ENCODE assay signal across 8 cellular contexts in genomic region chr10:132186488-132187413, GRCh38. TPM values are rescaled to one million over a fixed set of nuclear protein-coding genes. Genes with fewer than 3 reads are reported as not detected.
DNase-seq lines count a peak whose midpoint lies in the region; ATAC-seq and TF ChIP-seq lines count a peak whose summit lies in the region.

DPYSL4 (plus strand) TSS chr10:132186948; CDS start chr10:132187064, 116 bp downstream.

- H3K14ac ChIP-seq in mesenchymal stem cell (ENCODE audit: low read length in 2 of 2), result no peak within 1 kb of the TSS

- H3K23ac ChIP-seq in mesenchymal stem cell (ENCODE audit: low read length in 2 of 2), result peak within 1 kb of the TSS in 1 of 2 experiments; percentile 78

- H2BK5ac ChIP-seq in mesenchymal stem cell (ENCODE audit: low read depth, low read length, poor library complexity, severe bottlenecking), result no peak within 1 kb of the TSS

- DNase-seq in T-helper 1 cell (peak in 3 of 5 donors; percentile 6 to 39 (median 19)), dorsolateral prefrontal cortex (peak in 1 of 10 donors; percentile 41), mesenchymal stem cell (no peak), testis (peak; percentile 35), NCI-H524 treated with DMSO at 0.1 percent for 48 hours (lab: John Stamatoyannopoulos, UW) (no peak), DMS79 treated with DMSO at 0.1 percent for 48 hours (lab: John Stamatoyannopoulos, UW) (no peak), Kasumi-1 (lab: John Stamatoyannopoulos, UW) (no peak)

- no peak for TF ChIP-seq POLR2A in testis (IDR thresholded peaks at IDR 0.05)

- H3K18ac ChIP-seq in mesenchymal stem cell (ENCODE audit: low read depth in 1 of 2, low read length in 2 of 2), result no peak within 1 kb of the TSS

- H3K9ac ChIP-seq in mesenchymal stem cell (ENCODE audit: low read length), result peak within 1 kb of the TSS; percentile 72

- H2BK120ac ChIP-seq in mesenchymal stem cell (ENCODE audit: low read depth, low read length), result no peak within 1 kb of the TSS

- no peak within 1 kb of the TSS for H2BK15ac ChIP-seq in mesenchymal stem cell (ENCODE audit: low read depth, poor library complexity, severe bottlenecking)

- H3K4ac ChIP-seq in mesenchymal stem cell (ENCODE audit: low read depth in 1 of 2, low read length in 2 of 2), result no peak within 1 kb of the TSS

- H3K36me3 ChIP-seq in mesenchymal stem cell (ENCODE audit: control insufficient read depth in 1 of 2, insufficient read depth in 2 of 2, low read depth in 1 of 2, low read length in 2 of 2) (peaks cover 0 to 2% of the 10 kb centered on the region in 2 experiments), testis (ENCODE audit: low read depth, missing control alignments) (no peaks in the 10 kb centered on the region)

- H3K79me1 ChIP-seq in mesenchymal stem cell (replicated peaks; ENCODE audit: low read length, poor library complexity, severe bottlenecking), result no peaks in the 10 kb centered on the region

- ATAC-seq in GM18907 (IDR thresholded peaks at IDR 0.05; ENCODE audit: unreplicated experiment), result peak; percentile 37

- peaks cover 27% of the 10 kb centered on the region for H3K4me1 ChIP-seq in mesenchymal stem cell (ENCODE audit: control insufficient read depth, insufficient read depth, low read depth, low read length)
- H3K4me1 ChIP-seq in testis, result peaks cover 14% of the 10 kb centered on the region

- H3K9me3 ChIP-seq in mesenchymal stem cell (ENCODE audit: control insufficient read depth, low read length) (no peaks in the 10 kb centered on the region), testis (no peaks in the 10 kb centered on the region)

- no peak within 1 kb of the TSS for H4K8ac ChIP-seq in mesenchymal stem cell (ENCODE audit: low read length)

- H2BK12ac ChIP-seq in mesenchymal stem cell (ENCODE audit: low read length in 2 of 2), result no peak within 1 kb of the TSS

- peak within 1 kb of the TSS; percentile 65 for H3K4me2 ChIP-seq in mesenchymal stem cell (ENCODE audit: low read length, poor library complexity, severe bottlenecking)

- H3K4me3 ChIP-seq in dorsolateral prefrontal cortex (peak within 1 kb of the TSS; percentile 44 to 81 (median 68)), mesenchymal stem cell (ENCODE audit: insufficient read depth in 1 of 2, low read depth in 1 of 2, low read length in 2 of 2) (peak within 1 kb of the TSS; percentile 52 to 66), testis (peak within 1 kb of the TSS; percentile 51 to 53)

- H3K27ac ChIP-seq in dorsolateral prefrontal cortex (peak within 1 kb of the TSS in 49 of 59 donors; percentile 8 to 82 (median 64)), mesenchymal stem cell (ENCODE audit: low read length, poor library complexity, severe bottlenecking) (no peak within 1 kb of the TSS), testis (no peak within 1 kb of the TSS)

- 3% methylated on average over 42 of the region's 106 CpGs for WGBS in mesenchymal stem cell
- 3% methylated on average over 5 to 53 of the region's 106 CpGs for WGBS in testis, 2 donors

- intact Hi-C loops in dorsolateral prefrontal cortex (cut with DNase I), result no loop called here
- intact Hi-C loops in testis (cut with DNase I; ENCODE audit: low total_unique reads), result no loop called here

- H3K27me3 ChIP-seq in dorsolateral prefrontal cortex (peaks cover 0 to 6% (median 0%) of the 10 kb centered on the region in 45 donors), mesenchymal stem cell (ENCODE audit: control insufficient read depth in 1 of 2, insufficient read depth in 1 of 2, low read length in 2 of 2) (peaks cover 57 to 70% of the 10 kb centered on the region in 2 experiments), testis (no peaks in the 10 kb centered on the region)

- no peak within 1 kb of the TSS for H4K91ac ChIP-seq in mesenchymal stem cell (ENCODE audit: low read length)

- peak within 1 kb of the TSS; percentile 51 for H2AFZ ChIP-seq in mesenchymal stem cell (ENCODE audit: low read depth, low read length)

- H2AK5ac ChIP-seq in mesenchymal stem cell (ENCODE audit: low read length, severe bottlenecking), result no peak within 1 kb of the TSS

- no peak for TF ChIP-seq CTCF in dorsolateral prefrontal cortex (IDR thresholded peaks at IDR 0.05 in 54 of 56, conservative IDR thresholded peaks at IDR 0.05 in 2 of 56; ENCODE audit: low read depth in 1 of 56, partially characterized antibody in 56 of 56)
- TF ChIP-seq CTCF in testis (IDR thresholded peaks at IDR 0.05), result no peak

RNA-seq across cellular contexts. Expression of gene DPYSL4, which starts in this region (rescaled TPM):
- total RNA-seq in dorsolateral prefrontal cortex (10 to 100 TPM; 39.1 to 85.2 (median 53.3) TPM), testis (10 to 100 TPM; 11.7 to 21.0 TPM)
- 3.9 TPM for polyA plus RNA-seq in mesenchymal stem cell (2013, experiment 1 of 2)
- polyA plus RNA-seq in mesenchymal stem cell (2013, experiment 2 of 2), result 3.5 TPM
- polyA plus RNA-seq in testis (ENCODE audit: insufficient read depth, low read depth, low replicate concordance), result 13.9 TPM

Comparison
In these comparisons a context has a peak if more than half of its experiments do, and no peak if none do; other contexts are left out.
1. DNase-seq: peak in T-helper 1 cell (3 of 5) and testis (single experiment); none in mesenchymal stem cell (single experiment), NCI-H524 treated with DMSO at 0.1 percent for 48 hours (single experiment), DMS79 treated with DMSO at 0.1 percent for 48 hours (single experiment) and Kasumi-1 (0 of 2).
2. H3K27ac ChIP-seq: peak in dorsolateral prefrontal cortex (49 of 59); none in mesenchymal stem cell (single experiment) and testis (0 of 2).
3. Peak in every context shown above with its lines, with median percentiles within 50 percentile points of each other: H3K4me3 ChIP-seq.